18 cellular contexts compared by ENCODE assay signal in the genomic region with DNA sequence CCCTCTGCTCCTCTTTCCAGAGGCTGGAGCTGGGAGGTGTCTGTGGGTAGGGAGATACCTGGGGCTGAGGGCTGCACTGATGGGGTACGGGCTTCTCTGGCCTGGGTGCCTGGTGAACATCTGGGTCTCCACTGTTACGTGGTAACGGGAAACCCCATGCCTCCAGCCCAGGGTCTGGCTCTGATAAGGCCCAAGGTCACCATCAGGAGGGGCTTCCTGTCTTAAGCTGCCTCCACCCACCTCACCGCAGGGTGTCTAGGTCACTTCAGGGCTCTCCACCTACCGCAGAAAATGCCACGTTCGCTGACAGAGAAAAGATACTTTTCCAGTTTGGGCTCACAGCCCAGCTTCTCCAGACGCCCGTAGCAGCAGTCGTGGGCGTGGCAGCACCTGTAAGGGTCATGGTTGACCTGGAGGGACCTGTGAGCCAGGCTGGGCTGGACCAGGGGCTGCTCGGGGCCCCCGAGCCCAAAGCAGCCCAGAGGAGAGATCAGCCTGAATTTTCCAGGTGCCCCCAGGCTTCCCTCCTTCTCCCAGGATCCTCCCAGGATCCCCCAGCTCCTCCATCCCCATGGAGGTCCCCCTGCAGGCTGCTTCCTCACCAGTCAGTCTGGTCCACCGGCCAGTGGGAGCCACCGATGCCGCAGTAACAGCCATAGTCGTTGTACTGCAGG. TPM values are rescaled to one million over a fixed set of nuclear protein-coding genes. Genes with fewer than 3 reads are reported as not detected.
A peak's percentile ranks its signal among the peaks of the same experiment; 100 is the strongest.
DNase-seq lines count a peak whose midpoint lies in the region; TF ChIP-seq lines count a peak whose summit lies in the region.
"Had no signal": no experiment of that assay in that cellular context is flagged by ENCODE, and none has a peak within 500 bp of the region (broad histone marks: within the 10 kb centered on the region; RNA-seq: fewer than 3 reads in every experiment).

No MANE protein-coding gene starts in this region.

- TF ChIP-seq POLR2A in breast epithelium (IDR thresholded peaks at IDR 0.05): no peak

- H3K79me2 ChIP-seq in mesendoderm (ENCODE audit: control insufficient read depth, insufficient read depth, low read length): no peaks in the 10 kb centered on the region

- H3K9ac ChIP-seq in mesendoderm (ENCODE audit: low read length): no peak overlapping the region

- H2BK15ac ChIP-seq in mesendoderm (replicated peaks; ENCODE audit: low read depth): no peak overlapping the region

- WGBS in mesendoderm (ENCODE audit: extremely low coverage, insufficient coverage, low lambda C conversion rate): no CpG with 5 or more reads among the region's 17 CpGs

- intact Hi-C loops in breast epithelium (cut with DNase I; ENCODE audit: low total_unique reads): no loop called here

- H4K8ac ChIP-seq in mesendoderm (ENCODE audit: low read depth, low read length): no peak overlapping the region

- no peaks in the 10 kb centered on the region for H3K9me3 ChIP-seq in breast epithelium

- peak; percentile 46 for DNase-seq in DMS53 (lab: John Stamatoyannopoulos, UW)
- no peak for DNase-seq in DMS53 treated with DMSO at 0.1 percent for 48 hours (lab: John Stamatoyannopoulos, UW; ENCODE audit: unreplicated experiment)
- DNase-seq in DMS79 treated with DMSO at 0.1 percent for 48 hours (lab: John Stamatoyannopoulos, UW): peak; percentile 49
- DNase-seq in RPMI8226: peak; percentile 80
- DNase-seq in mesendoderm: peak; percentile 26
- no peak for DNase-seq in dedifferentiated amniotic fluid mesenchymal stem cell (ENCODE audit: extremely low spot score)
- DNase-seq in hypothalamus (lab: John Stamatoyannopoulos, UW): no peak
- no peak for DNase-seq in breast epithelium (ENCODE audit: low spot score in 2 of 2)
- DNase-seq: IMR-90, Karpas-422, NCI-H1694, NCI-H524, NCI-H82, PC-3 had no signal

- H3K56ac ChIP-seq in mesendoderm (ENCODE audit: low read length): no peak overlapping the region

- no peak overlapping the region for H2BK5ac ChIP-seq in mesendoderm (ENCODE audit: low read length)

- H3K4me3 ChIP-seq in mesendoderm (ENCODE audit: low read length) (no peak overlapping the region), breast epithelium (no peak overlapping the region)

- no peak for TF ChIP-seq CTCF in breast epithelium (IDR thresholded peaks at IDR 0.05)

- H3K27ac ChIP-seq in mesendoderm (ENCODE audit: low read depth, low read length): no peak overlapping the region
- H3K27ac ChIP-seq in breast epithelium: no peak overlapping the region
- H3K27ac ChIP-seq: 22Rv1 had no signal

- H3K23ac ChIP-seq in mesendoderm (ENCODE audit: low read length): no peak overlapping the region

- H3K27me3 ChIP-seq in mesendoderm (ENCODE audit: insufficient read depth, low read length, poor library complexity) (no peaks in the 10 kb centered on the region), breast epithelium (no peaks in the 10 kb centered on the region)

- no peak overlapping the region for H4K5ac ChIP-seq in mesendoderm (ENCODE audit: low read length)

- no peaks in the 10 kb centered on the region for H3K79me1 ChIP-seq in mesendoderm (ENCODE audit: low read length)

- H3K36me3 ChIP-seq in mesendoderm (ENCODE audit: control insufficient read depth, insufficient read depth, low read length) (no peaks in the 10 kb centered on the region), breast epithelium (no peaks in the 10 kb centered on the region)

- no peak overlapping the region for H2AK5ac ChIP-seq in mesendoderm (ENCODE audit: low read length)

- H2BK120ac ChIP-seq in mesendoderm (ENCODE audit: low read depth, low read length): no peak overlapping the region

- no peak overlapping the region for H3K4me2 ChIP-seq in mesendoderm (ENCODE audit: low read length)

- H3K4me1 ChIP-seq in mesendoderm (ENCODE audit: control insufficient read depth, low read depth, low read length) (no peaks in the 10 kb centered on the region), breast epithelium (no peaks in the 10 kb centered on the region)

- no peak overlapping the region for H3K18ac ChIP-seq in mesendoderm (ENCODE audit: low read length)

- no peak overlapping the region for H3K4ac ChIP-seq in mesendoderm (ENCODE audit: low read depth, low read length)

RNA-seq across cellular contexts. Expression of gene PLA2G2E, which starts 1.3 kb away (rescaled TPM):
- not detected for polyA plus RNA-seq in mesendoderm (2013, experiment 1 of 2)
- polyA plus RNA-seq in mesendoderm (2013, experiment 2 of 2): not detected
- not detected for total RNA-seq in breast epithelium
- total RNA-seq: HT1080, IMR-90, PC-3 had no signal
- polyA plus RNA-seq: AG04450, CD14-positive monocyte, IMR-90 had no signal

RNA-seq across cellular contexts. Expression of gene OTUD3, which starts 40.0 kb away (rescaled TPM):
- 4.1 TPM for polyA plus RNA-seq in mesendoderm (2013, experiment 1 of 2)
- 3.8 TPM for polyA plus RNA-seq in mesendoderm (2013, experiment 2 of 2)
- 10 to 100 TPM in 1 of 3 donors, 1 to 10 TPM in 2; 5.8 to 11.1 (median 8.5) TPM for total RNA-seq in breast epithelium

RNA-seq across cellular contexts. Expression of gene PLA2G2A, which starts 57.3 kb away (rescaled TPM):
- 2.5 TPM for polyA plus RNA-seq in mesendoderm (2013, experiment 1 of 2)
- 2.3 TPM for polyA plus RNA-seq in mesendoderm (2013, experiment 2 of 2)
- total RNA-seq in breast epithelium: 100 to 1,000 TPM in 1 of 3 donors, 10 to 100 TPM in 2; 71.4 to 342 (median 91.9) TPM
- total RNA-seq: HT1080, IMR-90, PC-3 had no signal
- polyA plus RNA-seq: AG04450, CD14-positive monocyte, IMR-90 had no signal

Comparison
In these comparisons a context has a peak if more than half of its experiments do, and no peak if none do; other contexts are left out.
1. DNase-seq: peak in DMS53 (single experiment), DMS79 treated with DMSO at 0.1 percent for 48 hours (single experiment), RPMI8226 (single experiment) and mesendoderm (single experiment); none in DMS53 treated with DMSO at 0.1 percent for 48 hours (single experiment), dedifferentiated amniotic fluid mesenchymal stem cell (single experiment), hypothalamus (0 of 51) and breast epithelium (0 of 2).